Comparison of ENCODE assay signal across 1 cellular context in the genomic region with DNA sequence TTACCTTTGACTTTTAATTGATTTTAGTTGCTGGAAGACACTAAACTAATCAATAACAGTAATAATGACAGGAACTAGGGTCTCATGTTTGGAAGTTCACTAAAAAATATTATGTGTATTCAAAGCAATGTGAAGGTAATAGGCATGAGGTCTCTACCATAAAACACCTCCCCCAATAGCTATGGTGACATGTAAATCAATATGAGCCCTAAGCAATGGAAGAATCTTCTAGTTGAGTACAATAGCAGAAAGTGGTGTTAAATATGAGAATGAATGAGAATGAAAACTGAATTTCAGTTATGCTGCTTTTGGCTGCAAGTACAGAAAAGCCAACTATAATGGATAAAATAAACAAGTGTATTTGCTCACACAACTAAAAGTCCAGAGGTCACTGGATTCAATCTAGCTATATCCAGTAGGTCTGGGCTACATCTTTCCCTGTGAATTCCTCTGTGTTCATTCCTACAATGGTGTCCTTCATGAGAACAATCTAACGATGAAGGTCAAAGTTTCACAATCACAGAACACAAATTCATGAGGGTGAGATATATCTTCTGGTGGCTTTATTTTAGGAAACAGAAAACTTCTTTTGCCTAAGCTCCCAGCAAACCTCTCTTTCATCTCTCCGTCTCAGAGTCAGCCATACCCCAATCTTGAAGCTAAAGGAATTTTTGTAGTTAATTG.
A peak's percentile ranks its signal among the peaks of the same experiment; 100 is the strongest.
TF ChIP-seq lines count a peak whose summit lies in the region.

No MANE protein-coding gene starts in this region.

TF ChIP-seq in HepG2, 621 proteins besides CTCF, POLR2A, EP300 and RAD21 (continued from another document and continues in another):
- TF ChIP-seq, protein P1, sequence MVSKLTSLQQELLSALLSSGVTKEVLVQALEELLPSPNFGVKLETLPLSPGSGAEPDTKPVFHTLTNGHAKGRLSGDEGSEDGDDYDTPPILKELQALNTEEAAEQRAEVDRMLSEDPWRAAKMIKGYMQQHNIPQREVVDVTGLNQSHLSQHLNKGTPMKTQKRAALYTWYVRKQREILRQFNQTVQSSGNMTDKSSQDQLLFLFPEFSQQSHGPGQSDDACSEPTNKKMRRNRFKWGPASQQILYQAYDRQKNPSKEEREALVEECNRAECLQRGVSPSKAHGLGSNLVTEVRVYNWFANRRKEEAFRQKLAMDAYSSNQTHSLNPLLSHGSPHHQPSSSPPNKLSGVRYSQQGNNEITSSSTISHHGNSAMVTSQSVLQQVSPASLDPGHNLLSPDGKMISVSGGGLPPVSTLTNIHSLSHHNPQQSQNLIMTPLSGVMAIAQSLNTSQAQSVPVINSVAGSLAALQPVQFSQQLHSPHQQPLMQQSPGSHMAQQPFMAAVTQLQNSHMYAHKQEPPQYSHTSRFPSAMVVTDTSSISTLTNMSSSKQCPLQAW (CRISPR knock-in tag; IDR thresholded peaks at IDR 0.05), result no peak
- TF ChIP-seq SIX4 (CRISPR knock-in tag; IDR thresholded peaks at IDR 0.05) (peak; percentile 88), TCF7 (IDR thresholded peaks at IDR 0.05; ENCODE audit: low read depth) (peak; percentile 79), BORCS8-MEF2B (CRISPR knock-in tag; IDR thresholded peaks at IDR 0.05) (no peak), ZNF780A (CRISPR knock-in tag; IDR thresholded peaks at IDR 0.05) (no peak), ZNF674 (CRISPR knock-in tag; IDR thresholded peaks at IDR 0.05; ENCODE audit: low read depth) (no peak), ZFP90 (CRISPR knock-in tag; IDR thresholded peaks at IDR 0.05; ENCODE audit: borderline replicate concordance) (no peak), TP53 (CRISPR knock-in tag; conservative IDR thresholded peaks at IDR 0.05) (no peak), ZNF564 (CRISPR knock-in tag; IDR thresholded peaks at IDR 0.05) (no peak), MATR3 (CRISPR knock-in tag; IDR thresholded peaks at IDR 0.05) (no peak), LCORL (IDR thresholded peaks at IDR 0.05) (no peak; the same call in 1 of the 2 replicates), LCORL (CRISPR knock-in tag; IDR thresholded peaks at IDR 0.05) (peak; percentile 30; the same call in 1 of the 2 replicates), ZNF792 (CRISPR knock-in tag; IDR thresholded peaks at IDR 0.05) (no peak), ZEB1 (IDR thresholded peaks at IDR 0.05; ENCODE audit: insufficient replicate concordance, low read depth) (no peak), MTA3 (CRISPR knock-in tag; IDR thresholded peaks at IDR 0.05) (no peak)
- TF ChIP-seq, protein P2, sequence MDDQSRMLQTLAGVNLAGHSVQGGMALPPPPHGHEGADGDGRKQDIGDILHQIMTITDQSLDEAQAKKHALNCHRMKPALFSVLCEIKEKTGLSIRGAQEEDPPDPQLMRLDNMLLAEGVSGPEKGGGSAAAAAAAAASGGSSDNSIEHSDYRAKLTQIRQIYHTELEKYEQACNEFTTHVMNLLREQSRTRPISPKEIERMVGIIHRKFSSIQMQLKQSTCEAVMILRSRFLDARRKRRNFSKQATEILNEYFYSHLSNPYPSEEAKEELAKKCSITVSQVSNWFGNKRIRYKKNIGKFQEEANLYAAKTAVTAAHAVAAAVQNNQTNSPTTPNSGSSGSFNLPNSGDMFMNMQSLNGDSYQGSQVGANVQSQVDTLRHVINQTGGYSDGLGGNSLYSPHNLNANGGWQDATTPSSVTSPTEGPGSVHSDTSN (CRISPR knock-in tag; IDR thresholded peaks at IDR 0.05; ENCODE audit: borderline replicate concordance), result no peak
- TF ChIP-seq, protein P3, sequence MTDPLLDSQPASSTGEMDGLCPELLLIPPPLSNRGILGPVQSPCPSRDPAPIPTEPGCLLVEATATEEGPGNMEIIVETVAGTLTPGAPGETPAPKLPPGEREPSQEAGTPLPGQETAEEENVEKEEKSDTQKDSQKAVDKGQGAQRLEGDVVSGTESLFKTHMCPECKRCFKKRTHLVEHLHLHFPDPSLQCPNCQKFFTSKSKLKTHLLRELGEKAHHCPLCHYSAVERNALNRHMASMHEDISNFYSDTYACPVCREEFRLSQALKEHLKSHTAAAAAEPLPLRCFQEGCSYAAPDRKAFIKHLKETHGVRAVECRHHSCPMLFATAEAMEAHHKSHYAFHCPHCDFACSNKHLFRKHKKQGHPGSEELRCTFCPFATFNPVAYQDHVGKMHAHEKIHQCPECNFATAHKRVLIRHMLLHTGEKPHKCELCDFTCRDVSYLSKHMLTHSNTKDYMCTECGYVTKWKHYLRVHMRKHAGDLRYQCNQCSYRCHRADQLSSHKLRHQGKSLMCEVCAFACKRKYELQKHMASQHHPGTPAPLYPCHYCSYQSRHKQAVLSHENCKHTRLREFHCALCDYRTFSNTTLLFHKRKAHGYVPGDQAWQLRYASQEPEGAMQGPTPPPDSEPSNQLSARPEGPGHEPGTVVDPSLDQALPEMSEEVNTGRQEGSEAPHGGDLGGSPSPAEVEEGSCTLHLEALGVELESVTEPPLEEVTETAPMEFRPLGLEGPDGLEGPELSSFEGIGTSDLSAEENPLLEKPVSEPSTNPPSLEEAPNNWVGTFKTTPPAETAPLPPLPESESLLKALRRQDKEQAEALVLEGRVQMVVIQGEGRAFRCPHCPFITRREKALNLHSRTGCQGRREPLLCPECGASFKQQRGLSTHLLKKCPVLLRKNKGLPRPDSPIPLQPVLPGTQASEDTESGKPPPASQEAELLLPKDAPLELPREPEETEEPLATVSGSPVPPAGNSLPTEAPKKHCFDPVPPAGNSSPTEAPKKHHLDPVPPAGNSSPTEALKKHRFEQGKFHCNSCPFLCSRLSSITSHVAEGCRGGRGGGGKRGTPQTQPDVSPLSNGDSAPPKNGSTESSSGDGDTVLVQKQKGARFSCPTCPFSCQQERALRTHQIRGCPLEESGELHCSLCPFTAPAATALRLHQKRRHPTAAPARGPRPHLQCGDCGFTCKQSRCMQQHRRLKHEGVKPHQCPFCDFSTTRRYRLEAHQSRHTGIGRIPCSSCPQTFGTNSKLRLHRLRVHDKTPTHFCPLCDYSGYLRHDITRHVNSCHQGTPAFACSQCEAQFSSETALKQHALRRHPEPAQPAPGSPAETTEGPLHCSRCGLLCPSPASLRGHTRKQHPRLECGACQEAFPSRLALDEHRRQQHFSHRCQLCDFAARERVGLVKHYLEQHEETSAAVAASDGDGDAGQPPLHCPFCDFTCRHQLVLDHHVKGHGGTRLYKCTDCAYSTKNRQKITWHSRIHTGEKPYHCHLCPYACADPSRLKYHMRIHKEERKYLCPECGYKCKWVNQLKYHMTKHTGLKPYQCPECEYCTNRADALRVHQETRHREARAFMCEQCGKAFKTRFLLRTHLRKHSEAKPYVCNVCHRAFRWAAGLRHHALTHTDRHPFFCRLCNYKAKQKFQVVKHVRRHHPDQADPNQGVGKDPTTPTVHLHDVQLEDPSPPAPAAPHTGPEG (CRISPR knock-in tag; IDR thresholded peaks at IDR 0.05), result no peak
- TF ChIP-seq, protein P4, sequence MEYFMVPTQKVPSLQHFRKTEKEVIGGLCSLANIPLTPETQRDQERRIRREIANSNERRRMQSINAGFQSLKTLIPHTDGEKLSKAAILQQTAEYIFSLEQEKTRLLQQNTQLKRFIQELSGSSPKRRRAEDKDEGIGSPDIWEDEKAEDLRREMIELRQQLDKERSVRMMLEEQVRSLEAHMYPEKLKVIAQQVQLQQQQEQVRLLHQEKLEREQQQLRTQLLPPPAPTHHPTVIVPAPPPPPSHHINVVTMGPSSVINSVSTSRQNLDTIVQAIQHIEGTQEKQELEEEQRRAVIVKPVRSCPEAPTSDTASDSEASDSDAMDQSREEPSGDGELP (IDR thresholded peaks at IDR 0.05; ENCODE audit: borderline replicate concordance, low read depth), result no peak
- TF ChIP-seq, protein P5, sequence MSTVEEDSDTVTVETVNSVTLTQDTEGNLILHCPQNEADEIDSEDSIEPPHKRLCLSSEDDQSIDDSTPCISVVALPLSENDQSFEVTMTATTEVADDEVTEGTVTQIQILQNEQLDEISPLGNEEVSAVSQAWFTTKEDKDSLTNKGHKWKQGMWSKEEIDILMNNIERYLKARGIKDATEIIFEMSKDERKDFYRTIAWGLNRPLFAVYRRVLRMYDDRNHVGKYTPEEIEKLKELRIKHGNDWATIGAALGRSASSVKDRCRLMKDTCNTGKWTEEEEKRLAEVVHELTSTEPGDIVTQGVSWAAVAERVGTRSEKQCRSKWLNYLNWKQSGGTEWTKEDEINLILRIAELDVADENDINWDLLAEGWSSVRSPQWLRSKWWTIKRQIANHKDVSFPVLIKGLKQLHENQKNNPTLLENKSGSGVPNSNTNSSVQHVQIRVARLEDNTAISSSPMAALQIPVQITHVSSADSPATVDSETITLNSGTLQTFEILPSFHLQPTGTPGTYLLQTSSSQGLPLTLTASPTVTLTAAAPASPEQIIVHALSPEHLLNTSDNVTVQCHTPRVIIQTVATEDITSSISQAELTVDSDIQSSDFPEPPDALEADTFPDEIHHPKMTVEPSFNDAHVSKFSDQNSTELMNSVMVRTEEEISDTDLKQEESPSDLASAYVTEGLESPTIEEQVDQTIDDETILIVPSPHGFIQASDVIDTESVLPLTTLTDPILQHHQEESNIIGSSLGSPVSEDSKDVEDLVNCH (CRISPR knock-in tag; IDR thresholded peaks at IDR 0.05), result no peak
- TF ChIP-seq, protein P6, sequence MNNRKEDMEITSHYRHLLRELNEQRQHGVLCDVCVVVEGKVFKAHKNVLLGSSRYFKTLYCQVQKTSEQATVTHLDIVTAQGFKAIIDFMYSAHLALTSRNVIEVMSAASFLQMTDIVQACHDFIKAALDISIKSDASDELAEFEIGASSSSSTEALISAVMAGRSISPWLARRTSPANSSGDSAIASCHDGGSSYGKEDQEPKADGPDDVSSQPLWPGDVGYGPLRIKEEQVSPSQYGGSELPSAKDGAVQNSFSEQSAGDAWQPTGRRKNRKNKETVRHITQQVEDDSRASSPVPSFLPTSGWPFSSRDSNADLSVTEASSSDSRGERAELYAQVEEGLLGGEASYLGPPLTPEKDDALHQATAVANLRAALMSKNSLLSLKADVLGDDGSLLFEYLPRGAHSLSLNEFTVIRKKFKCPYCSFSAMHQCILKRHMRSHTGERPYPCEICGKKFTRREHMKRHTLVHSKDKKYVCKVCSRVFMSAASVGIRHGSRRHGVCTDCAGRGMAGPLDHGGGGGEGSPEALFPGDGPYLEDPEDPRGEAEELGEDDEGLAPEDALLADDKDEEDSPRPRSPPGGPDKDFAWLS (CRISPR knock-in tag; IDR thresholded peaks at IDR 0.05; ENCODE audit: borderline replicate concordance), result no peak
- TF ChIP-seq, protein P7, sequence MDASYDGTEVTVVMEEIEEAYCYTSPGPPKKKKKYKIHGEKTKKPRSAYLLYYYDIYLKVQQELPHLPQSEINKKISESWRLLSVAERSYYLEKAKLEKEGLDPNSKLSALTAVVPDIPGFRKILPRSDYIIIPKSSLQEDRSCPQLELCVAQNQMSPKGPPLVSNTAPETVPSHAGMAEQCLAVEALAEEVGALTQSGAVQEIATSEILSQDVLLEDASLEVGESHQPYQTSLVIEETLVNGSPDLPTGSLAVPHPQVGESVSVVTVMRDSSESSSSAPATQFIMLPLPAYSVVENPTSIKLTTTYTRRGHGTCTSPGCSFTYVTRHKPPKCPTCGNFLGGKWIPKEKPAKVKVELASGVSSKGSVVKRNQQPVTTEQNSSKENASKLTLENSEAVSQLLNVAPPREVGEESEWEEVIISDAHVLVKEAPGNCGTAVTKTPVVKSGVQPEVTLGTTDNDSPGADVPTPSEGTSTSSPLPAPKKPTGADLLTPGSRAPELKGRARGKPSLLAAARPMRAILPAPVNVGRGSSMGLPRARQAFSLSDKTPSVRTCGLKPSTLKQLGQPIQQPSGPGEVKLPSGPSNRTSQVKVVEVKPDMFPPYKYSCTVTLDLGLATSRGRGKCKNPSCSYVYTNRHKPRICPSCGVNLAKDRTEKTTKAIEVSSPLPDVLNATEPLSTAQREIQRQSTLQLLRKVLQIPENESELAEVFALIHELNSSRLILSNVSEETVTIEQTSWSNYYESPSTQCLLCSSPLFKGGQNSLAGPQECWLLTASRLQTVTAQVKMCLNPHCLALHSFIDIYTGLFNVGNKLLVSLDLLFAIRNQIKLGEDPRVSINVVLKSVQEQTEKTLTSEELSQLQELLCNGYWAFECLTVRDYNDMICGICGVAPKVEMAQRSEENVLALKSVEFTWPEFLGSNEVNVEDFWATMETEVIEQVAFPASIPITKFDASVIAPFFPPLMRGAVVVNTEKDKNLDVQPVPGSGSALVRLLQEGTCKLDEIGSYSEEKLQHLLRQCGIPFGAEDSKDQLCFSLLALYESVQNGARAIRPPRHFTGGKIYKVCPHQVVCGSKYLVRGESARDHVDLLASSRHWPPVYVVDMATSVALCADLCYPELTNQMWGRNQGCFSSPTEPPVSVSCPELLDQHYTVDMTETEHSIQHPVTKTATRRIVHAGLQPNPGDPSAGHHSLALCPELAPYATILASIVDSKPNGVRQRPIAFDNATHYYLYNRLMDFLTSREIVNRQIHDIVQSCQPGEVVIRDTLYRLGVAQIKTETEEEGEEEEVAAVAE (CRISPR knock-in tag; IDR thresholded peaks at IDR 0.05; ENCODE audit: borderline replicate concordance), result no peak
- TF ChIP-seq, protein P8, sequence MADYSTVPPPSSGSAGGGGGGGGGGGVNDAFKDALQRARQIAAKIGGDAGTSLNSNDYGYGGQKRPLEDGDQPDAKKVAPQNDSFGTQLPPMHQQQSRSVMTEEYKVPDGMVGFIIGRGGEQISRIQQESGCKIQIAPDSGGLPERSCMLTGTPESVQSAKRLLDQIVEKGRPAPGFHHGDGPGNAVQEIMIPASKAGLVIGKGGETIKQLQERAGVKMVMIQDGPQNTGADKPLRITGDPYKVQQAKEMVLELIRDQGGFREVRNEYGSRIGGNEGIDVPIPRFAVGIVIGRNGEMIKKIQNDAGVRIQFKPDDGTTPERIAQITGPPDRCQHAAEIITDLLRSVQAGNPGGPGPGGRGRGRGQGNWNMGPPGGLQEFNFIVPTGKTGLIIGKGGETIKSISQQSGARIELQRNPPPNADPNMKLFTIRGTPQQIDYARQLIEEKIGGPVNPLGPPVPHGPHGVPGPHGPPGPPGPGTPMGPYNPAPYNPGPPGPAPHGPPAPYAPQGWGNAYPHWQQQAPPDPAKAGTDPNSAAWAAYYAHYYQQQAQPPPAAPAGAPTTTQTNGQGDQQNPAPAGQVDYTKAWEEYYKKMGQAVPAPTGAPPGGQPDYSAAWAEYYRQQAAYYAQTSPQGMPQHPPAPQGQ (CRISPR knock-in tag; IDR thresholded peaks at IDR 0.05; ENCODE audit: borderline replicate concordance), result no peak
- TF ChIP-seq, protein P9, sequence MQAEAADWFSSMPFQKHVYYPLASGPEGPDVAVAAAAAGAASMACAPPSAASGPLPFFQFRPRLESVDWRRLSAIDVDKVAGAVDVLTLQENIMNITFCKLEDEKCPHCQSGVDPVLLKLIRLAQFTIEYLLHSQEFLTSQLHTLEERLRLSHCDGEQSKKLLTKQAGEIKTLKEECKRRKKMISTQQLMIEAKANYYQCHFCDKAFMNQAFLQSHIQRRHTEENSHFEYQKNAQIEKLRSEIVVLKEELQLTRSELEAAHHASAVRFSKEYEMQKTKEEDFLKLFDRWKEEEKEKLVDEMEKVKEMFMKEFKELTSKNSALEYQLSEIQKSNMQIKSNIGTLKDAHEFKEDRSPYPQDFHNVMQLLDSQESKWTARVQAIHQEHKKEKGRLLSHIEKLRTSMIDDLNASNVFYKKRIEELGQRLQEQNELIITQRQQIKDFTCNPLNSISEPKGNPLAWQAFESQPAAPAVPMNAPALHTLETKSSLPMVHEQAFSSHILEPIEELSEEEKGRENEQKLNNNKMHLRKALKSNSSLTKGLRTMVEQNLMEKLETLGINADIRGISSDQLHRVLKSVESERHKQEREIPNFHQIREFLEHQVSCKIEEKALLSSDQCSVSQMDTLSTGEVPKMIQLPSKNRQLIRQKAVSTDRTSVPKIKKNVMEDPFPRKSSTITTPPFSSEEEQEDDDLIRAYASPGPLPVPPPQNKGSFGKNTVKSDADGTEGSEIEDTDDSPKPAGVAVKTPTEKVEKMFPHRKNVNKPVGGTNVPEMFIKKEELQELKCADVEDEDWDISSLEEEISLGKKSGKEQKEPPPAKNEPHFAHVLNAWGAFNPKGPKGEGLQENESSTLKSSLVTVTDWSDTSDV (CRISPR knock-in tag; IDR thresholded peaks at IDR 0.05), result no peak
